1 cellular context compared by ENCODE assay signal in genomic region chr17:48596000-48596734, GRCh38.
TF ChIP-seq lines count a peak whose summit lies in the region.

No MANE protein-coding gene starts in this region.

TF ChIP-seq in GM12878, 131 proteins besides CTCF, POLR2A, EP300 and RAD21:
- TF ChIP-seq BCL3 (IDR thresholded peaks at IDR 0.05; ENCODE audit: borderline replicate concordance, insufficient read depth, low read depth, low read length, poor library complexity, severe bottlenecking) (no peak), BCLAF1 (IDR thresholded peaks at IDR 0.05) (no peak), ZSCAN29 (IDR thresholded peaks at IDR 0.05) (no peak), NR2F1 (conservative IDR thresholded peaks at IDR 0.05) (no peak), REST (IDR thresholded peaks at IDR 0.05; ENCODE audit: low read depth, low read length) (no peak), SUPT20H (IDR thresholded peaks at IDR 0.05; ENCODE audit: borderline replicate concordance, control insufficient read depth, low read depth, low read length) (no peak), ZNF217 (IDR thresholded peaks at IDR 0.05) (no peak), ATF2 (IDR thresholded peaks at IDR 0.05; ENCODE audit: low read length) (no peak), EZH2 (IDR thresholded peaks at IDR 0.05; ENCODE audit: borderline replicate concordance, control insufficient read depth, low read depth, low read length) (no peak), WRNIP1 (IDR thresholded peaks at IDR 0.05; ENCODE audit: borderline replicate concordance, low read depth, low read length) (no peak), MYB (IDR thresholded peaks at IDR 0.05; ENCODE audit: borderline replicate concordance, low read depth, low read length) (no peak), MTA2 (IDR thresholded peaks at IDR 0.05; ENCODE audit: low read depth) (no peak), GABPA (IDR thresholded peaks at IDR 0.05; ENCODE audit: low read depth) (no peak), PRDM15 (CRISPR knock-in tag; IDR thresholded peaks at IDR 0.05) (no peak)
TF ChIP-seq in GM12878: peak in this region for 0.
